In the genomic region with DNA sequence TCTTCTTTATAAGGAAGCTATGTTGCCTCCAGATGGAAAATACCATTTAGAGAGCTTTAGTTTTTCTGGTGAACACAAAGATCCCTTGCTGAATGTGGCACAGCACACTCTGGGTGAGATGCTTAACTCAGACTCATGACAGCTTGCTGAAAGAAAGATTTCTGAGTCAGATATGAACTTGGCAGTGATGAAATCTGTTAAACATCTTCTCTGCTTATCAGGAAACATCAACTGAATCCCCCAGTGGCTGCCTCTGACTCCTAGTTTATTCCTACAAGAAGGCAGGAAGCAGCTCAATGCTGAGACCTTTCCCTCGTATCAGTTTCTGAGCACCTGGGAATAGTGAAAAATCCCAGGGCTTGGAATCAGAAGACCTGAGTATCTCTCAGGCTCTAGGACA, we compare ENCODE assay signal across 13 cellular contexts.
"Had no signal": no experiment of that assay in that cellular context is flagged by ENCODE, and none has a peak within 500 bp of the region (broad histone marks: within the 10 kb centered on the region; RNA-seq: fewer than 3 reads in every experiment).

No MANE protein-coding gene starts in this region.

- H3K27me3 ChIP-seq: cardiac muscle cell, right atrium auricular region, tibial artery, vagina had no signal

- H3K9me3 ChIP-seq: tibial artery, vagina had no signal

- H3K27me3 Mint-ChIP-seq: activated naive CD8-positive, alpha-beta T cell treated with anti-CD3 and anti-CD28 coated beads for 36 hours had no signal

- H3K36me3 Mint-ChIP-seq: activated naive CD8-positive, alpha-beta T cell treated with anti-CD3 and anti-CD28 coated beads for 36 hours; stimulated activated effector memory CD8-positive, alpha-beta T cell treated with anti-CD3 and anti-CD28 coated beads, Interleukin-12 subunit alpha, Interleukin-12 subunit beta, amount 100 ng/mL, for 72 hours had no signal

- DNase-seq: activated CD4-positive, alpha-beta T cell treated with anti-CD3 and anti-CD28 coated beads, Interleukin-2, amount 50 U/mL, for 48 hours; activated gamma-delta T cell; activated naive CD8-positive, alpha-beta T cell treated with anti-CD3 and anti-CD28 coated beads for 36 hours; activated T-cell treated with anti-CD3 and anti-CD28 coated beads, Interleukin-2, amount 50 U/mL, for 48 hours; aorta; tibial artery had no signal

- H3K36me3 ChIP-seq: cardiac muscle cell, right atrium auricular region, tibial artery, vagina had no signal

- ATAC-seq: activated CD4-positive, CD25-positive, alpha-beta regulatory T cell treated with anti-CD3 and anti-CD28 coated beads, Interleukin-2, amount 50 U/mL, for 24 hours; stimulated activated effector memory CD8-positive, alpha-beta T cell treated with anti-CD3 and anti-CD28 coated beads, Interleukin-12 subunit alpha, Interleukin-12 subunit beta, amount 100 ng/mL, for 72 hours had no signal

- H3K4me1 ChIP-seq: right atrium auricular region, tibial artery, vagina had no signal

- H3K4me1 Mint-ChIP-seq: activated naive CD8-positive, alpha-beta T cell treated with anti-CD3 and anti-CD28 coated beads for 36 hours; stimulated activated effector memory CD8-positive, alpha-beta T cell treated with anti-CD3 and anti-CD28 coated beads, Interleukin-12 subunit alpha, Interleukin-12 subunit beta, amount 100 ng/mL, for 72 hours had no signal

- H3K4me2 ChIP-seq: smooth muscle cell had no signal

- H3K27ac ChIP-seq: right atrium auricular region, tibial artery, vagina had no signal

- H3K4me3 ChIP-seq: cardiac muscle cell, right atrium auricular region, smooth muscle cell, tibial artery, vagina had no signal

- H3K4me3 Mint-ChIP-seq: activated naive CD8-positive, alpha-beta T cell treated with anti-CD3 and anti-CD28 coated beads for 36 hours; mesothelial cell of epicardium; stimulated activated effector memory CD8-positive, alpha-beta T cell treated with anti-CD3 and anti-CD28 coated beads, Interleukin-12 subunit alpha, Interleukin-12 subunit beta, amount 100 ng/mL, for 72 hours had no signal

- H3K27ac Mint-ChIP-seq: activated naive CD8-positive, alpha-beta T cell treated with anti-CD3 and anti-CD28 coated beads for 36 hours; mesothelial cell of epicardium; stimulated activated effector memory CD8-positive, alpha-beta T cell treated with anti-CD3 and anti-CD28 coated beads, Interleukin-12 subunit alpha, Interleukin-12 subunit beta, amount 100 ng/mL, for 72 hours had no signal

- H3K9me3 Mint-ChIP-seq: activated naive CD8-positive, alpha-beta T cell treated with anti-CD3 and anti-CD28 coated beads for 36 hours; stimulated activated effector memory CD8-positive, alpha-beta T cell treated with anti-CD3 and anti-CD28 coated beads, Interleukin-12 subunit alpha, Interleukin-12 subunit beta, amount 100 ng/mL, for 72 hours had no signal
